28 cellular contexts compared by ENCODE assay signal in genomic region chr5:11477786-11478185, GRCh38.
"Had no signal": no experiment of that assay in that cellular context is flagged by ENCODE, and none has a peak within 500 bp of the region (broad histone marks: within the 10 kb centered on the region; RNA-seq: fewer than 3 reads in every experiment).

No MANE protein-coding gene starts in this region.

- H3K4me1 ChIP-seq: lower lobe of right lung, neural progenitor cell, pancreas, psoas muscle had no signal

- H3K4me3 ChIP-seq: lower lobe of right lung, neural progenitor cell, pancreas, psoas muscle had no signal

- H3K27me3 Mint-ChIP-seq: activated CD4-positive, alpha-beta memory T cell treated with anti-CD3 and anti-CD28 coated beads, Interleukin-2, amount 10 ng/mL, durations not matched to agents 7 days and 5 days; activated CD4-positive, alpha-beta T cell treated with anti-CD3 and anti-CD28 coated beads, Interleukin-2, amount 10 ng/mL, durations not matched to agents 24 days and 14 days; activated naive CD8-positive, alpha-beta T cell treated with anti-CD3 and anti-CD28 coated beads, Interleukin-2, amount 10 ng/mL, durations not matched to agents 7 days and 5 days; brain had no signal

- H3K4me1 Mint-ChIP-seq: activated CD4-positive, alpha-beta memory T cell treated with anti-CD3 and anti-CD28 coated beads, Interleukin-2, amount 10 ng/mL, durations not matched to agents 7 days and 5 days; activated CD4-positive, alpha-beta T cell treated with anti-CD3 and anti-CD28 coated beads, Interleukin-2, amount 10 ng/mL, durations not matched to agents 24 days and 14 days; activated naive CD8-positive, alpha-beta T cell treated with anti-CD3 and anti-CD28 coated beads, Interleukin-2, amount 10 ng/mL, durations not matched to agents 7 days and 5 days; naive thymus-derived CD4-positive, alpha-beta T cell had no signal

- H3K4me3 Mint-ChIP-seq: activated CD4-positive, alpha-beta memory T cell treated with anti-CD3 and anti-CD28 coated beads, Interleukin-2, amount 10 ng/mL, durations not matched to agents 7 days and 5 days; activated CD4-positive, alpha-beta T cell treated with anti-CD3 and anti-CD28 coated beads, Interleukin-2, amount 10 ng/mL, durations not matched to agents 24 days and 14 days; activated naive CD4-positive, alpha-beta T cell treated with anti-CD3 and anti-CD28 coated beads for 36 hours; activated naive CD8-positive, alpha-beta T cell treated with anti-CD3 and anti-CD28 coated beads, Interleukin-2, amount 10 ng/mL, durations not matched to agents 7 days and 5 days; activated T-cell treated with anti-CD3 and anti-CD28 coated beads, Interleukin-2, amount 50 U/mL, for 72 hours; brain; effector memory CD8-positive, alpha-beta T cell; naive thymus-derived CD4-positive, alpha-beta T cell; neural progenitor cell had no signal

- H3K9me3 ChIP-seq: lower lobe of right lung, pancreas, psoas muscle had no signal

- H3K27ac ChIP-seq: lower lobe of right lung, neural progenitor cell, pancreas, psoas muscle, VCaP had no signal

- H3K27ac Mint-ChIP-seq: activated CD4-positive, alpha-beta memory T cell treated with anti-CD3 and anti-CD28 coated beads, Interleukin-2, amount 10 ng/mL, durations not matched to agents 7 days and 5 days; activated CD4-positive, alpha-beta T cell treated with anti-CD3 and anti-CD28 coated beads, Interleukin-2, amount 10 ng/mL, durations not matched to agents 24 days and 14 days; activated naive CD4-positive, alpha-beta T cell treated with anti-CD3 and anti-CD28 coated beads for 36 hours; activated naive CD8-positive, alpha-beta T cell treated with anti-CD3 and anti-CD28 coated beads, Interleukin-2, amount 10 ng/mL, durations not matched to agents 7 days and 5 days; activated T-cell treated with anti-CD3 and anti-CD28 coated beads, Interleukin-2, amount 50 U/mL, for 72 hours; effector memory CD8-positive, alpha-beta T cell; naive thymus-derived CD4-positive, alpha-beta T cell; neural progenitor cell had no signal

- H3K36me3 ChIP-seq: lower lobe of right lung, neural progenitor cell, pancreas had no signal

- H3K9me3 Mint-ChIP-seq: activated CD4-positive, alpha-beta memory T cell treated with anti-CD3 and anti-CD28 coated beads, Interleukin-2, amount 10 ng/mL, durations not matched to agents 7 days and 5 days; activated naive CD4-positive, alpha-beta T cell treated with anti-CD3 and anti-CD28 coated beads for 36 hours; activated naive CD8-positive, alpha-beta T cell treated with anti-CD3 and anti-CD28 coated beads, Interleukin-2, amount 10 ng/mL, durations not matched to agents 7 days and 5 days; activated T-cell treated with anti-CD3 and anti-CD28 coated beads, Interleukin-2, amount 50 U/mL, for 72 hours; brain; neural progenitor cell had no signal

- DNase-seq: activated CD4-positive, alpha-beta memory T cell treated with anti-CD3 and anti-CD28 coated beads, Interleukin-2, amount 10 ng/mL, durations not matched to agents 7 days and 5 days; activated CD4-positive, alpha-beta T cell treated with anti-CD3 and anti-CD28 coated beads, Interleukin-2, amount 10 ng/mL, durations not matched to agents 24 days and 14 days; activated effector memory CD4-positive, alpha-beta T cell treated with Interleukin-2 at 50 U/mL for 16 hours; activated naive CD4-positive, alpha-beta T cell treated with anti-CD3 and anti-CD28 coated beads for 36 hours; activated naive CD8-positive, alpha-beta T cell treated with anti-CD3 and anti-CD28 coated beads, Interleukin-2, amount 10 ng/mL, durations not matched to agents 7 days and 5 days; activated T-cell treated with anti-CD3 and anti-CD28 coated beads, Interleukin-2, amount 50 U/mL, for 72 hours; amniotic stem cell; caudate nucleus; effector memory CD8-positive, alpha-beta T cell; head of caudate nucleus; islet precursor cell; lower lobe of right lung; mesendoderm; naive thymus-derived CD4-positive, alpha-beta T cell; pancreas; psoas muscle; right cardiac atrium; stimulated activated CD4-positive, alpha-beta T cell treated with anti-CD3 and anti-CD28 coated beads, Interleukin-12 subunit alpha, Interleukin-12 subunit beta, amount 100 ng/mL, for 4 hours; stimulated activated CD4-positive, alpha-beta T cell treated with anti-CD3 and anti-CD28 coated beads, Interleukin-4, amount 100 ng/mL, for 4 hours; stimulated activated naive CD8-positive, alpha-beta T cell treated with anti-CD3 and anti-CD28 coated beads, Interleukin-15, Interleukin-2, amounts not matched to agents 100 U/mL and 50 U/mL, for 24 hours; SW 1271; T-helper 2 cell had no signal

- H3K36me3 Mint-ChIP-seq: activated naive CD8-positive, alpha-beta T cell treated with anti-CD3 and anti-CD28 coated beads, Interleukin-2, amount 10 ng/mL, durations not matched to agents 7 days and 5 days had no signal

- H3K27me3 ChIP-seq: neural progenitor cell, pancreas had no signal

- ATAC-seq: activated CD4-positive, CD25-positive, alpha-beta regulatory T cell treated with anti-CD3 and anti-CD28 coated beads, Interleukin-2, amount 50 U/mL, for 24 hours; activated T-cell treated with anti-CD3 and anti-CD28 coated beads, Interleukin-2, amount 50 U/mL, for 72 hours; effector memory CD8-positive, alpha-beta T cell; esophagus mucosa; left lobe of liver; lower lobe of right lung; naive thymus-derived CD4-positive, alpha-beta T cell; pancreas; psoas muscle; right cardiac atrium; stimulated activated naive CD8-positive, alpha-beta T cell treated with anti-CD3 and anti-CD28 coated beads, Interleukin-15, Interleukin-2, amounts not matched to agents 100 U/mL and 50 U/mL, for 24 hours had no signal
